Comparison of ENCODE assay signal across 8 cellular contexts in genomic region chr1:119646521-119647227, GRCh38. TPM values are rescaled to one million over a fixed set of nuclear protein-coding genes. Genes with fewer than 3 reads are reported as not detected.
A peak's percentile ranks its signal among the peaks of the same experiment; 100 is the strongest.
DNase-seq lines count a peak whose midpoint lies in the region; ATAC-seq, FAIRE-seq and TF ChIP-seq lines count a peak whose summit lies in the region.

No MANE protein-coding gene starts in this region.

- DNase-seq in GM03348 (ENCODE audit: low spot score) (peak; percentile 20), RCC 7860 (ENCODE audit: low spot score) (peak; percentile 98), fibroblast of mammary gland (ENCODE audit: low read depth) (peak; percentile 92), osteocyte (ENCODE audit: extremely low spot score, unreplicated experiment) (no peak), COLO829 (ENCODE audit: low spot score) (no peak), NCI-H1436 treated with DMSO at 0.1 percent for 48 hours (lab: John Stamatoyannopoulos, UW) (no peak), NCI-H2081 (lab: John Stamatoyannopoulos, UW) (no peak)

- no peaks in the 10 kb centered on the region for H3K9me3 Mint-ChIP-seq in osteocyte (ENCODE audit: unreplicated experiment)

- H3K4me1 Mint-ChIP-seq in osteocyte (ENCODE audit: unreplicated experiment): peaks cover 24% of the 10 kb centered on the region

- H3K27me3 Mint-ChIP-seq in osteocyte (ENCODE audit: unreplicated experiment): peaks cover 13% of the 10 kb centered on the region

- peaks cover 2% of the 10 kb centered on the region for H3K36me3 Mint-ChIP-seq in osteocyte (ENCODE audit: unreplicated experiment)

- peak overlapping the region; percentile 97 for H3K4me3 Mint-ChIP-seq in osteocyte (ENCODE audit: unreplicated experiment)

- peak; percentile 87 for FAIRE-seq in RCC 7860 (lab: Jason Lieb, UNC)

- no peak for ATAC-seq in GM19395 (IDR thresholded peaks at IDR 0.05; ENCODE audit: unreplicated experiment)

- H3K4me3 ChIP-seq in fibroblast of mammary gland (ENCODE audit: control insufficient read depth, low read depth, low read length): peak overlapping the region; percentile 92

- TF ChIP-seq CTCF in fibroblast of mammary gland (conservative IDR thresholded peaks at IDR 0.05; ENCODE audit: control insufficient read depth, insufficient read depth, low read depth, low read length) (no peak), osteocyte (IDR thresholded peaks at IDR 0.05) (no peak)

- no peak overlapping the region for H3K27ac Mint-ChIP-seq in osteocyte (ENCODE audit: unreplicated experiment)

RNA-seq across cellular contexts. Expression of gene ZNF697, which starts 1.4 kb away (rescaled TPM):
- total RNA-seq in osteocyte: 8.0 and 8.3 TPM in 2 replicates

Comparison
In these comparisons a context has a peak if more than half of its experiments do, and no peak if none do; other contexts are left out.
1. DNase-seq: peak in GM03348 (single experiment), RCC 7860 (single experiment) and fibroblast of mammary gland (single experiment); none in osteocyte (single experiment), COLO829 (single experiment), NCI-H1436 treated with DMSO at 0.1 percent for 48 hours (single experiment) and NCI-H2081 (0 of 2).